ENCODE assay signal across 1 cellular context in the genomic region with DNA sequence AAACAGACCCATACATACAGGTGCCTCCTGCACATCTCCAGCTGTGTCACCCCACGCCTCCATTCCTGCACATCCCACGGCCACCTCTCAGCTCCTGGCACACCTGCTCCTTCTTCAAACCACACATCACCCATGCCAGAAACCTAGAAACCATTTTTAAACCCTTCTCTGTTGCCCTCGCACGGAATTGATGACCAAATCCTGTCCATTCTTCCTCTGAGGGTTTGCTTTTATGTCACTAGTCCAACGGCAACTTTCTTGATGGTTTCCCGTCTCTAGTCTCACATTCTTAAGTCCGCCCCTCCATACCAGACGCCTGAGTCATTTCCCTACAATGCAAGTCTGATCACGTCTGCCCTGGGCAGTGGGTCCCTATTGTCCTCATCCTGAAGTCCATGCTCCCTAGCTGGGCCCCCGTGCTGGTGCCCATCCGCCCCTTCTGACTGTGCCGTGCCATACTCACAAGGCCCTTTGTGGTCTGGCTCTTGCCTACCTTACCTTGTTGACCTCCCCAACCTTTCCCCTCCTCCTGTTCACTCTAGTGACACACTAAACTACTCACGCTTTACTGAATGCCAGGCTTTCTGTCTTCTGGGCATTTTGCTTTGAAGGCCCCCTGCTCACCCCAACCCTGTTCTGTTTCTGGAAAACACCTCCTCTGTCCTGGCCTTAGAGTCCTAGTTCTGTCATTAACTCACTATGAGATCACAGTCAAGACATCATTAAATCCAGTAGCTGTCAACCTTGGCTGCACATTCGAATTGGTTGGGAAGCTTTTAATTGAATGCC.
TF ChIP-seq lines count a peak whose summit lies in the region.

No MANE protein-coding gene starts in this region.

TF ChIP-seq in HEK293, 187 proteins besides CTCF, POLR2A, EP300 and RAD21 (continued from another document and continues in another):
- TF ChIP-seq, protein P1, sequence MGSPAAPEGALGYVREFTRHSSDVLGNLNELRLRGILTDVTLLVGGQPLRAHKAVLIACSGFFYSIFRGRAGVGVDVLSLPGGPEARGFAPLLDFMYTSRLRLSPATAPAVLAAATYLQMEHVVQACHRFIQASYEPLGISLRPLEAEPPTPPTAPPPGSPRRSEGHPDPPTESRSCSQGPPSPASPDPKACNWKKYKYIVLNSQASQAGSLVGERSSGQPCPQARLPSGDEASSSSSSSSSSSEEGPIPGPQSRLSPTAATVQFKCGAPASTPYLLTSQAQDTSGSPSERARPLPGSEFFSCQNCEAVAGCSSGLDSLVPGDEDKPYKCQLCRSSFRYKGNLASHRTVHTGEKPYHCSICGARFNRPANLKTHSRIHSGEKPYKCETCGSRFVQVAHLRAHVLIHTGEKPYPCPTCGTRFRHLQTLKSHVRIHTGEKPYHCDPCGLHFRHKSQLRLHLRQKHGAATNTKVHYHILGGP (tag by site-specific recombination; IDR thresholded peaks at IDR 0.05) = no peak
- peak; percentile 50; the same call in 1 of the 2 replicates for TF ChIP-seq ZNF600 (tag by site-specific recombination; IDR thresholded peaks at IDR 0.05)
- TF ChIP-seq ZNF426 (tag by site-specific recombination; IDR thresholded peaks at IDR 0.05) = no peak
- TF ChIP-seq, protein P2, sequence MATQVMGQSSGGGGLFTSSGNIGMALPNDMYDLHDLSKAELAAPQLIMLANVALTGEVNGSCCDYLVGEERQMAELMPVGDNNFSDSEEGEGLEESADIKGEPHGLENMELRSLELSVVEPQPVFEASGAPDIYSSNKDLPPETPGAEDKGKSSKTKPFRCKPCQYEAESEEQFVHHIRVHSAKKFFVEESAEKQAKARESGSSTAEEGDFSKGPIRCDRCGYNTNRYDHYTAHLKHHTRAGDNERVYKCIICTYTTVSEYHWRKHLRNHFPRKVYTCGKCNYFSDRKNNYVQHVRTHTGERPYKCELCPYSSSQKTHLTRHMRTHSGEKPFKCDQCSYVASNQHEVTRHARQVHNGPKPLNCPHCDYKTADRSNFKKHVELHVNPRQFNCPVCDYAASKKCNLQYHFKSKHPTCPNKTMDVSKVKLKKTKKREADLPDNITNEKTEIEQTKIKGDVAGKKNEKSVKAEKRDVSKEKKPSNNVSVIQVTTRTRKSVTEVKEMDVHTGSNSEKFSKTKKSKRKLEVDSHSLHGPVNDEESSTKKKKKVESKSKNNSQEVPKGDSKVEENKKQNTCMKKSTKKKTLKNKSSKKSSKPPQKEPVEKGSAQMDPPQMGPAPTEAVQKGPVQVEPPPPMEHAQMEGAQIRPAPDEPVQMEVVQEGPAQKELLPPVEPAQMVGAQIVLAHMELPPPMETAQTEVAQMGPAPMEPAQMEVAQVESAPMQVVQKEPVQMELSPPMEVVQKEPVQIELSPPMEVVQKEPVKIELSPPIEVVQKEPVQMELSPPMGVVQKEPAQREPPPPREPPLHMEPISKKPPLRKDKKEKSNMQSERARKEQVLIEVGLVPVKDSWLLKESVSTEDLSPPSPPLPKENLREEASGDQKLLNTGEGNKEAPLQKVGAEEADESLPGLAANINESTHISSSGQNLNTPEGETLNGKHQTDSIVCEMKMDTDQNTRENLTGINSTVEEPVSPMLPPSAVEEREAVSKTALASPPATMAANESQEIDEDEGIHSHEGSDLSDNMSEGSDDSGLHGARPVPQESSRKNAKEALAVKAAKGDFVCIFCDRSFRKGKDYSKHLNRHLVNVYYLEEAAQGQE (tag by site-specific recombination; IDR thresholded peaks at IDR 0.05) = no peak
- TF ChIP-seq ZNF571 (tag by site-specific recombination; IDR thresholded peaks at IDR 0.05) = no peak
- peak; percentile 43 for TF ChIP-seq ZNF366 (tag by site-specific recombination; conservative IDR thresholded peaks at IDR 0.05)
- TF ChIP-seq MZF1 (tag by site-specific recombination; IDR thresholded peaks at IDR 0.05; ENCODE audit: borderline replicate concordance) = no peak
- no peak for TF ChIP-seq ZNF830 (tag by site-specific recombination; IDR thresholded peaks at IDR 0.05; ENCODE audit: low read depth)
- TF ChIP-seq, protein P3, sequence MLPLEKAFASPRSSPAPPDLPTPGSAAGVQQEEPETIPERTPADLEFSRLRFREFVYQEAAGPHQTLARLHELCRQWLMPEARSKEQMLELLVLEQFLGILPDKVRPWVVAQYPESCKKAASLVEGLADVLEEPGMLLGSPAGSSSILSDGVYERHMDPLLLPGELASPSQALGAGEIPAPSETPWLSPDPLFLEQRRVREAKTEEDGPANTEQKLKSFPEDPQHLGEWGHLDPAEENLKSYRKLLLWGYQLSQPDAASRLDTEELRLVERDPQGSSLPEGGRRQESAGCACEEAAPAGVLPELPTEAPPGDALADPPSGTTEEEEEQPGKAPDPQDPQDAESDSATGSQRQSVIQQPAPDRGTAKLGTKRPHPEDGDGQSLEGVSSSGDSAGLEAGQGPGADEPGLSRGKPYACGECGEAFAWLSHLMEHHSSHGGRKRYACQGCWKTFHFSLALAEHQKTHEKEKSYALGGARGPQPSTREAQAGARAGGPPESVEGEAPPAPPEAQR (tag by site-specific recombination; IDR thresholded peaks at IDR 0.05) = no peak
- TF ChIP-seq ZNF184 (tag by site-specific recombination; IDR thresholded peaks at IDR 0.05) = no peak
- TF ChIP-seq GLIS1 (tag by site-specific recombination; IDR thresholded peaks at IDR 0.05) = no peak
- TF ChIP-seq, protein P4, sequence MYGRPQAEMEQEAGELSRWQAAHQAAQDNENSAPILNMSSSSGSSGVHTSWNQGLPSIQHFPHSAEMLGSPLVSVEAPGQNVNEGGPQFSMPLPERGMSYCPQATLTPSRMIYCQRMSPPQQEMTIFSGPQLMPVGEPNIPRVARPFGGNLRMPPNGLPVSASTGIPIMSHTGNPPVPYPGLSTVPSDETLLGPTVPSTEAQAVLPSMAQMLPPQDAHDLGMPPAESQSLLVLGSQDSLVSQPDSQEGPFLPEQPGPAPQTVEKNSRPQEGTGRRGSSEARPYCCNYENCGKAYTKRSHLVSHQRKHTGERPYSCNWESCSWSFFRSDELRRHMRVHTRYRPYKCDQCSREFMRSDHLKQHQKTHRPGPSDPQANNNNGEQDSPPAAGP (tag by site-specific recombination; IDR thresholded peaks at IDR 0.05) = peak; percentile 46; the same call in 1 of the 2 replicates
- TF ChIP-seq ZSCAN23 (tag by site-specific recombination; IDR thresholded peaks at IDR 0.05) = no peak
- no peak for TF ChIP-seq ZNF132 (tag by site-specific recombination; IDR thresholded peaks at IDR 0.05; ENCODE audit: borderline replicate concordance)
- peak; percentile 62; the same call in 1 of the 2 replicates for TF ChIP-seq ZEB2 (tag by site-specific recombination; IDR thresholded peaks at IDR 0.05)
- 0 out of 2 replicates have a peak, but pooled peaks have one; percentile 15 for TF ChIP-seq ZNF501 (tag by site-specific recombination; IDR thresholded peaks at IDR 0.05)
- no peak for TF ChIP-seq ZFP41 (tag by site-specific recombination; IDR thresholded peaks at IDR 0.05; ENCODE audit: borderline replicate concordance)
- peak; percentile 71 for TF ChIP-seq PRDM1 (tag by site-specific recombination; IDR thresholded peaks at IDR 0.05)
- TF ChIP-seq ZFP37 (tag by site-specific recombination; IDR thresholded peaks at IDR 0.05) = peak; percentile 45; the same call in 1 of the 2 replicates
- TF ChIP-seq SP7 (tag by site-specific recombination; IDR thresholded peaks at IDR 0.05) = peak; percentile 73
- TF ChIP-seq, protein P5, sequence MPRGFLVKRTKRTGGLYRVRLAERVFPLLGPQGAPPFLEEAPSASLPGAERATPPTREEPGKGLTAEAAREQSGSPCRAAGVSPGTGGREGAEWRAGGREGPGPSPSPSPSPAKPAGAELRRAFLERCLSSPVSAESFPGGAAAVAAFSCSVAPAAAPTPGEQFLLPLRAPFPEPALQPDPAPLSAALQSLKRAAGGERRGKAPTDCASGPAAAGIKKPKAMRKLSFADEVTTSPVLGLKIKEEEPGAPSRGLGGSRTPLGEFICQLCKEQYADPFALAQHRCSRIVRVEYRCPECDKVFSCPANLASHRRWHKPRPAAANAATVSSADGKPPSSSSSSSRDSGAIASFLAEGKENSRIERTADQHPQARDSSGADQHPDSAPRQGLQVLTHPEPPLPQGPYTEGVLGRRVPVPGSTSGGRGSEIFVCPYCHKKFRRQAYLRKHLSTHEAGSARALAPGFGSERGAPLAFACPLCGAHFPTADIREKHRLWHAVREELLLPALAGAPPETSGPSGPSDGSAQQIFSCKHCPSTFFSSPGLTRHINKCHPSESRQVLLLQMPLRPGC (tag by site-specific recombination; IDR thresholded peaks at IDR 0.05) = 0 out of 2 replicates have a peak, but pooled peaks have one; percentile 29
- TF ChIP-seq MEIS1 (CRISPR knock-in tag; IDR thresholded peaks at IDR 0.05; ENCODE audit: borderline replicate concordance) = no peak
- no peak for TF ChIP-seq ZNF341 (tag by site-specific recombination; IDR thresholded peaks at IDR 0.05; ENCODE audit: low read depth)
- no peak for TF ChIP-seq ZNF214 (tag by site-specific recombination; IDR thresholded peaks at IDR 0.05; ENCODE audit: borderline replicate concordance)
- no peak for TF ChIP-seq ZNF248 (tag by site-specific recombination; IDR thresholded peaks at IDR 0.05)
- TF ChIP-seq, protein P6, sequence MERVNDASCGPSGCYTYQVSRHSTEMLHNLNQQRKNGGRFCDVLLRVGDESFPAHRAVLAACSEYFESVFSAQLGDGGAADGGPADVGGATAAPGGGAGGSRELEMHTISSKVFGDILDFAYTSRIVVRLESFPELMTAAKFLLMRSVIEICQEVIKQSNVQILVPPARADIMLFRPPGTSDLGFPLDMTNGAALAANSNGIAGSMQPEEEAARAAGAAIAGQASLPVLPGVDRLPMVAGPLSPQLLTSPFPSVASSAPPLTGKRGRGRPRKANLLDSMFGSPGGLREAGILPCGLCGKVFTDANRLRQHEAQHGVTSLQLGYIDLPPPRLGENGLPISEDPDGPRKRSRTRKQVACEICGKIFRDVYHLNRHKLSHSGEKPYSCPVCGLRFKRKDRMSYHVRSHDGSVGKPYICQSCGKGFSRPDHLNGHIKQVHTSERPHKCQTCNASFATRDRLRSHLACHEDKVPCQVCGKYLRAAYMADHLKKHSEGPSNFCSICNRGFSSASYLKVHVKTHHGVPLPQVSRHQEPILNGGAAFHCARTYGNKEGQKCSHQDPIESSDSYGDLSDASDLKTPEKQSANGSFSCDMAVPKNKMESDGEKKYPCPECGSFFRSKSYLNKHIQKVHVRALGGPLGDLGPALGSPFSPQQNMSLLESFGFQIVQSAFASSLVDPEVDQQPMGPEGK (tag by site-specific recombination; IDR thresholded peaks at IDR 0.05) = peak; percentile 28
- TF ChIP-seq ZNF529 (tag by site-specific recombination; IDR thresholded peaks at IDR 0.05; ENCODE audit: insufficient replicate concordance) = no peak
- TF ChIP-seq ZNF24 (tag by site-specific recombination; IDR thresholded peaks at IDR 0.05) = no peak
- TF ChIP-seq EGR2 (tag by site-specific recombination; IDR thresholded peaks at IDR 0.05; ENCODE audit: low read depth) = peak; percentile 50; the same call in 1 of the 2 replicates
- TF ChIP-seq ZNF391 (tag by site-specific recombination; IDR thresholded peaks at IDR 0.05; ENCODE audit: borderline replicate concordance, low read depth) = no peak
- TF ChIP-seq ZBTB7A (tag by site-specific recombination; IDR thresholded peaks at IDR 0.05; ENCODE audit: low read depth) = no peak
- no peak for TF ChIP-seq ZNF843 (tag by site-specific recombination; IDR thresholded peaks at IDR 0.05)
- no peak for TF ChIP-seq ZNF223 (tag by site-specific recombination; IDR thresholded peaks at IDR 0.05)
- TF ChIP-seq, protein P7, sequence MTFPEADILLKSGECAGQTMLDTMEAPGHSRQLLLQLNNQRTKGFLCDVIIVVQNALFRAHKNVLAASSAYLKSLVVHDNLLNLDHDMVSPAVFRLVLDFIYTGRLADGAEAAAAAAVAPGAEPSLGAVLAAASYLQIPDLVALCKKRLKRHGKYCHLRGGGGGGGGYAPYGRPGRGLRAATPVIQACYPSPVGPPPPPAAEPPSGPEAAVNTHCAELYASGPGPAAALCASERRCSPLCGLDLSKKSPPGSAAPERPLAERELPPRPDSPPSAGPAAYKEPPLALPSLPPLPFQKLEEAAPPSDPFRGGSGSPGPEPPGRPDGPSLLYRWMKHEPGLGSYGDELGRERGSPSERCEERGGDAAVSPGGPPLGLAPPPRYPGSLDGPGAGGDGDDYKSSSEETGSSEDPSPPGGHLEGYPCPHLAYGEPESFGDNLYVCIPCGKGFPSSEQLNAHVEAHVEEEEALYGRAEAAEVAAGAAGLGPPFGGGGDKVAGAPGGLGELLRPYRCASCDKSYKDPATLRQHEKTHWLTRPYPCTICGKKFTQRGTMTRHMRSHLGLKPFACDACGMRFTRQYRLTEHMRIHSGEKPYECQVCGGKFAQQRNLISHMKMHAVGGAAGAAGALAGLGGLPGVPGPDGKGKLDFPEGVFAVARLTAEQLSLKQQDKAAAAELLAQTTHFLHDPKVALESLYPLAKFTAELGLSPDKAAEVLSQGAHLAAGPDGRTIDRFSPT (tag by site-specific recombination; IDR thresholded peaks at IDR 0.05) = peak; percentile 94
- no peak for TF ChIP-seq ZBTB1 (tag by site-specific recombination; IDR thresholded peaks at IDR 0.05)
- no peak for TF ChIP-seq ZNF175 (tag by site-specific recombination; IDR thresholded peaks at IDR 0.05)
- TF ChIP-seq ZBTB17 (tag by site-specific recombination; IDR thresholded peaks at IDR 0.05) = no peak; the same call in 1 of the 2 replicates
- no peak for TF ChIP-seq ZNF266 (tag by site-specific recombination; IDR thresholded peaks at IDR 0.05; ENCODE audit: low read depth)
- TF ChIP-seq, protein P8, sequence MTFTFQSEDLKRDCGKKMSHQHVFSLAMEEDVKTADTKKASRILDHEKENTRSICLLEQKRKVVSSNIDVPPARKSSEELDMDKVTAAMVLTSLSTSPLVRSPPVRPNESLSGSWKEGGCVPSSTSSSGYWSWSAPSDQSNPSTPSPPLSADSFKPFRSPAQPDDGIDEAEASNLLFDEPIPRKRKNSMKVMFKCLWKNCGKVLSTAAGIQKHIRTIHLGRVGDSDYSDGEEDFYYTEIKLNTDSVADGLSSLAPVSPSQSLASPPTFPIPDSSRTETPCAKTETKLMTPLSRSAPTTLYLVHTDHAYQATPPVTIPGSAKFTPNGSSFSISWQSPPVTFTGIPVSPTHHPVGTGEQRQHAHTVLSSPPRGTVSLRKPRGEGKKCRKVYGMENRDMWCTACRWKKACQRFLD (tag by site-specific recombination; IDR thresholded peaks at IDR 0.05) = no peak
- no peak for TF ChIP-seq ZNF549 (tag by site-specific recombination; IDR thresholded peaks at IDR 0.05)
- no peak for TF ChIP-seq ZNF16 (tag by site-specific recombination; IDR thresholded peaks at IDR 0.05; ENCODE audit: low read depth)
- TF ChIP-seq ZFP69B (tag by site-specific recombination; IDR thresholded peaks at IDR 0.05) = peak; percentile 82; the same call in 1 of the 2 replicates
- TF ChIP-seq ZNF146 (tag by site-specific recombination; IDR thresholded peaks at IDR 0.05) = no peak
- no peak for TF ChIP-seq ZNF114 (tag by site-specific recombination; IDR thresholded peaks at IDR 0.05)
- TF ChIP-seq ZNF335 (tag by site-specific recombination; conservative IDR thresholded peaks at IDR 0.05) = no peak
- TF ChIP-seq ZNF514 (tag by site-specific recombination; IDR thresholded peaks at IDR 0.05) = no peak
- no peak for TF ChIP-seq ZNF837 (tag by site-specific recombination; IDR thresholded peaks at IDR 0.05)
- peak; percentile 52 for TF ChIP-seq ZFHX2 (tag by site-specific recombination; conservative IDR thresholded peaks at IDR 0.05)
